Comparison of ENCODE assay signal across 13 cellular contexts in the genomic region with DNA sequence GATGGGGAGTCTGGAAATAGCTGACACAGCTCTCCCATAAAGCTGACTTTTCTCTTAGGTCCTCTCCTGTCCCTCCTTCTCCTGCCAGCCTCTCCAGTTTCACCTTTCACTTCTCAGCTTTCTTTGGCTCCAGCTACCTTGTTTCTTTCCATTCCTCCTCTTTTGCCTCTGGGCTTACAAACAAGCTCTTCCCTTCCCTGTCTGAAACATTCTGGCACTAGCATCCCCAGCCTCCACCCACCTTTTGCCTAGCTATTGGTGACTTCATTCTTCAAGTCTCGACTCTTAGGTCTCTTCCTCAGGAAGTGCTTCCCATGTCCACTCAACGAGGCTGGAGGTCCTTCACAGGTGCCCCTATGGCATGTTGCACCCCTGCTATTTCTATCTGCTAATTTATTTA. TPM values are rescaled to one million over a fixed set of nuclear protein-coding genes. Genes with fewer than 3 reads are reported as not detected.
DNase-seq lines count a peak whose midpoint lies in the region; ATAC-seq and TF ChIP-seq lines count a peak whose summit lies in the region.
"Had no signal": no experiment of that assay in that cellular context is flagged by ENCODE, and none has a peak within 500 bp of the region (broad histone marks: within the 10 kb centered on the region; RNA-seq: fewer than 3 reads in every experiment).

No MANE protein-coding gene starts in this region.

- peak overlapping the region; percentile 57 for H2AFZ ChIP-seq in mammary epithelial cell (ENCODE audit: low read depth, low read length)
- no peak overlapping the region for H2AFZ ChIP-seq in trophoblast cell (ENCODE audit: insufficient read depth, low read length, poor library complexity)
- H2AFZ ChIP-seq: GM23338 had no signal

- H3K4me1 ChIP-seq in mammary epithelial cell (ENCODE audit: insufficient read depth, low read length) (peaks cover 9% of the 10 kb centered on the region), trophoblast cell (ENCODE audit: control insufficient read depth in 1 of 2, insufficient read depth in 2 of 2, low read length in 2 of 2) (no peaks in the 10 kb centered on the region)

- intact Hi-C loops in mammary epithelial cell (cut with micrococcal nuclease) = no loop called here
- intact Hi-C loops in MCF 10A (cut with micrococcal nuclease) = no loop called here
- intact Hi-C loops in activated CD4-positive, alpha-beta T cell treated with anti-CD3 and anti-CD28 coated beads for 36 hours (cut with DNase I, micrococcal nuclease) = no loop called here

- no peak overlapping the region for H2AK5ac ChIP-seq in trophoblast cell (ENCODE audit: low read length)

- 0% methylated on average over 2 of the region's 2 CpGs for WGBS in mammary epithelial cell (ENCODE audit: low coverage, missing lambda C conversion rate)
- no CpG with 5 or more reads among the region's 2 CpGs for whole genome bisulfite sequencing in trophoblast cell (ENCODE audit: extremely low coverage, insufficient coverage, insufficient read length)

- dilution Hi-C loops in mammary epithelial cell (cut with HindIII; ENCODE audit: low sequenced_read_pairs) = no loop called here

- peaks cover 6% of the 10 kb centered on the region for H3K4me1 Mint-ChIP-seq in MCF 10A (ENCODE audit: insufficient read depth, unreplicated experiment)
- peaks cover 4% of the 10 kb centered on the region for H3K4me1 Mint-ChIP-seq in T-helper 17 cell
- peaks cover 6% of the 10 kb centered on the region for H3K4me1 Mint-ChIP-seq in activated CD4-positive, alpha-beta T cell treated with anti-CD3 and anti-CD28 coated beads for 36 hours
- H3K4me1 Mint-ChIP-seq: GM23338 had no signal

- in situ Hi-C loops in mammary epithelial cell (cut with MboI; ENCODE audit: low sequenced_read_pairs in 2 of 2) = no loop called here

- H3K36me3 Mint-ChIP-seq in MCF 10A (ENCODE audit: insufficient read depth, unreplicated experiment) (no peaks in the 10 kb centered on the region), T-helper 17 cell (ENCODE audit: low read depth) (peaks cover 4% of the 10 kb centered on the region)
- no peaks in the 10 kb centered on the region for H3K36me3 Mint-ChIP-seq in activated CD4-positive, alpha-beta T cell treated with anti-CD3 and anti-CD28 coated beads for 36 hours (ENCODE audit: low read depth)

- H4K20me1 ChIP-seq in mammary epithelial cell (ENCODE audit: insufficient read depth, low read length) = no peaks in the 10 kb centered on the region

- no peak overlapping the region for H3K23ac ChIP-seq in trophoblast cell (ENCODE audit: low read length)

- H3K9ac ChIP-seq in mammary epithelial cell (ENCODE audit: insufficient read depth, low read length) (no peak overlapping the region), trophoblast cell (ENCODE audit: low read length) (no peak overlapping the region)

- no peaks in the 10 kb centered on the region for H3K27me3 ChIP-seq in mammary epithelial cell (ENCODE audit: insufficient read depth, low read length)
- H3K27me3 ChIP-seq in trophoblast cell (ENCODE audit: insufficient read depth, low read length) = no peaks in the 10 kb centered on the region

- no peak for DNase-seq in mammary epithelial cell
- no peak for DNase-seq in MCF 10A (ENCODE audit: unreplicated experiment)
- no peak for DNase-seq in T-helper 17 cell
- DNase-seq in trophoblast cell = peak; percentile 61 to 75
- DNase-seq in hepatic stellate cell (ENCODE audit: low spot score) = no peak
- no peak for DNase-seq in activated CD4-positive, alpha-beta T cell treated with anti-CD3 and anti-CD28 coated beads for 36 hours
- DNase-seq: C1 segment of cervical spinal cord; Calu3; CD4-positive, alpha-beta T cell; DMS 273 treated with DMSO at 0.1 percent for 48 hours; H7 had no signal

- H2BK12ac ChIP-seq in trophoblast cell (ENCODE audit: low read length) = no peak overlapping the region

- no peak overlapping the region for H3K18ac ChIP-seq in trophoblast cell (ENCODE audit: low read length)

- H4K91ac ChIP-seq in trophoblast cell (ENCODE audit: low read depth, low read length) = no peak overlapping the region

- H3K36me3 ChIP-seq in mammary epithelial cell (ENCODE audit: insufficient read depth, low read length) (no peaks in the 10 kb centered on the region), trophoblast cell (ENCODE audit: control insufficient read depth in 1 of 2, insufficient read depth in 2 of 2, low read length in 2 of 2) (no peaks in the 10 kb centered on the region)

- POLR2A ChIA-PET in MCF 10A (lab: Yijun Ruan, JAX) = interaction anchor here (1.1 to 1.5 kb wide), 2 partner anchors 20 to 166 kb away, joined by 4 read pairs; partner anchors contain the start of gene AVEN
- POLR2A ChIA-PET in activated CD4-positive, alpha-beta T cell treated with anti-CD3 and anti-CD28 coated beads for 36 hours (lab: Charles Lee) = no interaction called here

- no peak overlapping the region for H3K27ac Mint-ChIP-seq in MCF 10A (ENCODE audit: low read depth, unreplicated experiment)
- peak overlapping the region; percentile 67 for H3K27ac Mint-ChIP-seq in T-helper 17 cell
- H3K27ac Mint-ChIP-seq in activated CD4-positive, alpha-beta T cell treated with anti-CD3 and anti-CD28 coated beads for 36 hours = no peak overlapping the region
- H3K27ac Mint-ChIP-seq: B cell; CD4-positive, alpha-beta T cell; GM23338 had no signal

- H3K27ac ChIP-seq in mammary epithelial cell (ENCODE audit: insufficient read depth, low read depth, low read length) (no peak overlapping the region), trophoblast cell (ENCODE audit: low read depth, low read length) (no peak overlapping the region)

- H3K9me3 Mint-ChIP-seq in MCF 10A (ENCODE audit: unreplicated experiment) = no peaks in the 10 kb centered on the region
- no peaks in the 10 kb centered on the region for H3K9me3 Mint-ChIP-seq in activated CD4-positive, alpha-beta T cell treated with anti-CD3 and anti-CD28 coated beads for 36 hours (ENCODE audit: low read depth)
- H3K9me3 Mint-ChIP-seq: CD4-positive, alpha-beta T cell; GM23338 had no signal

- H3K4ac ChIP-seq in trophoblast cell (ENCODE audit: low read depth, low read length) = no peak overlapping the region

- no peak overlapping the region for H3K14ac ChIP-seq in trophoblast cell (ENCODE audit: low read length)

- no peak overlapping the region for H4K12ac ChIP-seq in trophoblast cell (ENCODE audit: low read depth, low read length)

- H3K79me1 ChIP-seq in trophoblast cell (ENCODE audit: low read length) = no peaks in the 10 kb centered on the region

- no peak for TF ChIP-seq CTCF in mammary epithelial cell (conservative IDR thresholded peaks at IDR 0.05 in 1 of 2, IDR thresholded peaks at IDR 0.05 in 1 of 2; ENCODE audit: extremely low read depth in 1 of 2, insufficient read depth in 1 of 2, low read depth in 1 of 2, low read length in 2 of 2)
- TF ChIP-seq CTCF in MCF 10A (IDR thresholded peaks at IDR 0.05; ENCODE audit: unreplicated experiment) = no peak

- no peak overlapping the region for H3K4me3 ChIP-seq in mammary epithelial cell (replicated peaks in 1 of 3; ENCODE audit: insufficient read depth in 1 of 3, low read depth in 2 of 3, low read length in 3 of 3)
- H3K4me3 ChIP-seq in trophoblast cell (ENCODE audit: low read depth, low read length) = no peak overlapping the region
- H3K4me3 ChIP-seq: GM23338 had no signal

- no peak overlapping the region for H3K4me3 Mint-ChIP-seq in MCF 10A (ENCODE audit: unreplicated experiment)
- no peak overlapping the region for H3K4me3 Mint-ChIP-seq in T-helper 17 cell
- H3K4me3 Mint-ChIP-seq in activated CD4-positive, alpha-beta T cell treated with anti-CD3 and anti-CD28 coated beads for 36 hours = no peak overlapping the region
- H3K4me3 Mint-ChIP-seq: B cell; CD4-positive, alpha-beta T cell; GM23338 had no signal

- CTCF ChIA-PET in mammary epithelial cell (lab: Charles Lee; ENCODE audit: low non-redundant PET) (no interaction called here), MCF 10A (lab: Yijun Ruan, JAX) (interaction anchor here (0.6 to 6.4 kb wide), 4 partner anchors 11 to 281 kb away, joined by 3 to 64 read pairs (median 4); partner anchors contain the start of gene KATNBL1)
- CTCF ChIA-PET in activated CD4-positive, alpha-beta T cell treated with anti-CD3 and anti-CD28 coated beads for 36 hours (lab: Charles Lee) = interaction anchor here (0.5 to 3.4 kb wide), 3 partner anchors 13 to 616 kb away, joined by 3 to 23 read pairs (median 3); partner anchors contain the start of gene KATNBL1

- no peaks in the 10 kb centered on the region for H3K79me2 ChIP-seq in mammary epithelial cell (ENCODE audit: insufficient read depth, low read length)
- no peaks in the 10 kb centered on the region for H3K79me2 ChIP-seq in trophoblast cell (ENCODE audit: control insufficient read depth, insufficient read depth, low read length, poor library complexity)

- H3K27me3 Mint-ChIP-seq in MCF 10A (ENCODE audit: insufficient read depth, unreplicated experiment) = no peaks in the 10 kb centered on the region
- H3K27me3 Mint-ChIP-seq in T-helper 17 cell = peaks cover 7% of the 10 kb centered on the region
- H3K27me3 Mint-ChIP-seq in activated CD4-positive, alpha-beta T cell treated with anti-CD3 and anti-CD28 coated beads for 36 hours = no peaks in the 10 kb centered on the region
- H3K27me3 Mint-ChIP-seq: B cell; CD4-positive, alpha-beta T cell had no signal

- BruUV-seq in mammary epithelial cell (replicated peaks; lab: Mats Ljungman, UMichigan) = no TSS peak
- BruUV-seq in MCF 10A (replicated peaks; lab: Mats Ljungman, UMichigan) = no TSS peak

- no peaks in the 10 kb centered on the region for H3K9me3 ChIP-seq in mammary epithelial cell (replicated peaks; ENCODE audit: insufficient read depth, low read length)
- no peaks in the 10 kb centered on the region for H3K9me3 ChIP-seq in T-helper 17 cell (ENCODE audit: control insufficient read depth, low read length, poor library complexity, severe bottlenecking)
- H3K9me3 ChIP-seq in trophoblast cell (ENCODE audit: insufficient read depth, low read depth, low read length) = no peaks in the 10 kb centered on the region

- ATAC-seq in T-helper 17 cell = no peak
- ATAC-seq in activated CD4-positive, alpha-beta T cell treated with anti-CD3 and anti-CD28 coated beads for 36 hours = no peak
- ATAC-seq: GM23338 had no signal

- H3K4me2 ChIP-seq in mammary epithelial cell (ENCODE audit: insufficient read depth, low read depth, low read length) (no peak overlapping the region), trophoblast cell (ENCODE audit: low read length) (no peak overlapping the region)
- H3K4me2 ChIP-seq: GM23338 had no signal

- no peak overlapping the region for H2BK120ac ChIP-seq in trophoblast cell (ENCODE audit: insufficient read depth, low read length, poor library complexity)

- no peak overlapping the region for H4K8ac ChIP-seq in trophoblast cell (ENCODE audit: low read depth, low read length)

- no peak overlapping the region for H2BK5ac ChIP-seq in trophoblast cell (ENCODE audit: low read depth, low read length, poor library complexity)

RNA-seq across cellular contexts. Expression of gene AVEN, which starts 20.5 kb away (rescaled TPM):
- total RNA-seq in mammary epithelial cell = 10 to 100 TPM; 22.5 to 25.1 TPM
- 9.0 TPM for polyA plus RNA-seq in mammary epithelial cell
- 9.6 TPM for polyA minus RNA-seq in mammary epithelial cell
- 42.4 and 43.5 TPM in 2 replicates for total RNA-seq in MCF 10A (2022)
- total RNA-seq in T-helper 17 cell = 1 to 10 TPM; 7.0 to 8.9 TPM
- 7.5 and 7.9 TPM in 2 replicates for polyA plus RNA-seq in trophoblast cell (2013)
- 10 to 100 TPM; 10.5 to 10.7 TPM for total RNA-seq in activated CD4-positive, alpha-beta T cell treated with anti-CD3 and anti-CD28 coated beads for 36 hours

RNA-seq across cellular contexts. Expression of gene EMC7, which starts 42.2 kb away (rescaled TPM):
- total RNA-seq in mammary epithelial cell (10 to 100 TPM; 28.3 to 75.8 TPM), MCF 10A (2022) (98.2 and 134 TPM in 2 replicates), T-helper 17 cell (10 to 100 TPM; 43.0 to 50.4 TPM)
- polyA plus RNA-seq in mammary epithelial cell = 50.6 TPM
- polyA minus RNA-seq in mammary epithelial cell = 22.4 TPM
- polyA plus RNA-seq in trophoblast cell (2013) = 65.5 and 69.9 TPM in 2 replicates
- 10 to 100 TPM; 46.7 to 48.5 TPM for total RNA-seq in activated CD4-positive, alpha-beta T cell treated with anti-CD3 and anti-CD28 coated beads for 36 hours

RNA-seq across cellular contexts. Expression of gene PGBD4, which starts 42.4 kb away (rescaled TPM):
- total RNA-seq in mammary epithelial cell (1 to 10 TPM; 1.3 to 2.1 TPM), MCF 10A (2022) (2.4 and 2.6 TPM in 2 replicates), T-helper 17 cell (1 to 10 TPM; 2.8 to 3.3 TPM)
- 0.94 TPM for polyA plus RNA-seq in mammary epithelial cell
- 0.83 TPM for polyA minus RNA-seq in mammary epithelial cell
- 0.59 and 0.62 TPM in 2 replicates for polyA plus RNA-seq in trophoblast cell (2013)
- total RNA-seq in activated CD4-positive, alpha-beta T cell treated with anti-CD3 and anti-CD28 coated beads for 36 hours = 1 to 10 TPM; 2.3 to 2.4 TPM

Comparison
In these comparisons a context has a peak if more than half of its experiments do, and no peak if none do; other contexts are left out.
1. DNase-seq: peak in trophoblast cell (2 of 2); none in mammary epithelial cell (single experiment), MCF 10A (single experiment), T-helper 17 cell (0 of 3), hepatic stellate cell (single experiment) and activated CD4-positive, alpha-beta T cell treated with anti-CD3 and anti-CD28 coated beads for 36 hours (single experiment).